In the genomic region with DNA sequence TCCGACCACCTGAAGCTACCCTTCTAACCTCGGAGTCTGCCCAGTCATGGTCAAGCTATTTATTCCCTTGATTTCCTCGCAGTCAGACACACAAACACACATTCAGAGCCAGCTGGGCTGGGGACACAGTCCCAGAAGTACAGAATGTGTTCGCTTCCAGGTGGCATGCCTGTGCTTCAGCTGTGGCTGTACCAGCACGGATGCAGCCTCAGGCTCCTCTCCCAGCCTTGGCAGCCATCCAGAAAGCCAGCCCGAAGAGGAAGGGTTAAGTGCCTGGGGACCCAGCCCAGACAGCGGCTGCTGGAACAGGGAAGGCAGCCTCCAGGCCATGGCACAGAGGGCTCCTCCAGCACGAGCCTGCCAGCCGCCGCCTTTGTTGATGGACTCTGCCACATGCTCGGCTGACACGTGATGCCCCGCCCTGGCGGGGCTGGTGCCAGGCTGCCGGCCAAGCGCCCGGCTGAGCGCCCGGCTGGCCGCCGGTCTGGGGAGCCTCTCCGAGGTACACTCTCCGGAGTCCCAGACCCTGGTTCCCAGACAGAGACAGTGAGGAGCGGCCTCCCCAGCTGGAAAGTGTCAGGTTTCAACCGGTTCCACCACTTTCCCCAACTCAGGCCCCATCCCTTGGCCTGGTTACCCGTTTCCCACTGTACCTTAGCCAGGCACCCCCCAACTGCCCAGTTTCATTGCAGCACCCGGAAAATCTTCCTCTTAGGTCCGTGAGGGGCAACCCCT, we compare ENCODE assay signal across 8 cellular contexts. TPM values are rescaled to one million over a fixed set of nuclear protein-coding genes. Genes with fewer than 3 reads are reported as not detected.
A peak's percentile ranks its signal among the peaks of the same experiment; 100 is the strongest.
DNase-seq lines count a peak whose midpoint lies in the region; ATAC-seq, FAIRE-seq and TF ChIP-seq lines count a peak whose summit lies in the region.

No MANE protein-coding gene starts in this region.

- ATAC-seq in GM23338 (peak; percentile 61), HepG2 (no peak), GM21717 (IDR thresholded peaks at IDR 0.05; ENCODE audit: unreplicated experiment) (no peak)

- H3K4me3 Mint-ChIP-seq in GM23338, result peak overlapping the region; percentile 57

- H3K27me3 ChIP-seq in GM23338 (ENCODE audit: insufficient read depth) (0 out of 2 replicates have a peak, but pooled peaks cover 5% of the 10 kb centered on the region), HepG2 (ENCODE audit: control insufficient read depth in 1 of 2, insufficient read depth in 2 of 2, low read length in 2 of 2) (no peaks in the 10 kb centered on the region), thyroid gland (no peaks in the 10 kb centered on the region)

- H3F3A ChIP-seq in GM23338 (replicated peaks; ENCODE audit: low read depth), result peaks cover 24% of the 10 kb centered on the region

- H3K36me3 ChIP-seq in GM23338 (ENCODE audit: insufficient read depth) (no peaks in the 10 kb centered on the region), HepG2 (replicated peaks in 1 of 2; ENCODE audit: control insufficient read depth in 1 of 2, insufficient read depth in 2 of 2, low read length in 2 of 2) (peaks cover 0 to 2% of the 10 kb centered on the region in 2 experiments; a peak in 2 of 5 replicates), thyroid gland (no peaks in the 10 kb centered on the region)

- TF ChIP-seq RAD21 in HepG2 (CRISPR knock-in tag; IDR thresholded peaks at IDR 0.05), result no peak

- POLR2A ChIA-PET in HepG2 (lab: Yijun Ruan, JAX), result interaction anchor here (1.0 to 14.1 kb wide), 5 partner anchors 10 to 64 kb away, joined by 5 to 371 read pairs (median 8); partner anchors contain the start of gene SRP14

- H3K9ac ChIP-seq in HepG2 (ENCODE audit: insufficient read depth, low read depth, low read length), result no peak overlapping the region

- no peak for TF ChIP-seq EP300 in HepG2 (IDR thresholded peaks at IDR 0.05; ENCODE audit: low read depth in 2 of 2, low read length in 2 of 2)
- no peak for TF ChIP-seq EP300 in HepG2 (CRISPR knock-in tag; IDR thresholded peaks at IDR 0.05; ENCODE audit: borderline replicate concordance)

- H3K79me2 ChIP-seq in GM23338 (replicated peaks; ENCODE audit: insufficient read depth) (no peaks in the 10 kb centered on the region; the same call in 1 of the 2 replicates), HepG2 (ENCODE audit: insufficient read depth, low read length) (peaks cover 2% of the 10 kb centered on the region)

- H3K27me3 Mint-ChIP-seq in GM23338 (ENCODE audit: insufficient read depth, low read depth, poor library complexity), result peaks cover 33% of the 10 kb centered on the region

- H3K9me2 ChIP-seq in GM23338 (ENCODE audit: insufficient read depth), result no peaks in the 10 kb centered on the region

- H3K9me3 ChIP-seq in HepG2 (ENCODE audit: low read length) (no peaks in the 10 kb centered on the region), thyroid gland (no peaks in the 10 kb centered on the region)

- H3K27ac ChIP-seq in GM23338 (ENCODE audit: low read depth) (peak overlapping the region; percentile 81), HepG2 (ENCODE audit: extremely low read length, insufficient read depth, low read length) (no peak overlapping the region), thyroid gland (peak overlapping the region; percentile 89 to 93 (median 92))

- H2AFZ ChIP-seq in GM23338 (peak overlapping the region; percentile 56; the same call in 1 of the 2 replicates), HepG2 (ENCODE audit: low read length) (no peak overlapping the region)

- no TSS peak for BruUV-seq in HepG2 (replicated peaks; lab: Mats Ljungman, UMichigan)

- TF ChIP-seq CTCF in GM23338 (conservative IDR thresholded peaks at IDR 0.05; ENCODE audit: low read depth in 2 of 2) (no peak), HepG2 (CRISPR knock-in tag; IDR thresholded peaks at IDR 0.05) (no peak), thyroid gland (IDR thresholded peaks at IDR 0.05) (peak in 1 of 6 experiments; percentile 8)

- DNase-seq in GM23338 (ENCODE audit: low spot score), result peak; percentile 96
- peak; percentile 95 to 98 for DNase-seq in NCI-H526 (lab: John Stamatoyannopoulos, UW)
- peak; percentile 68 for DNase-seq in dermis blood vessel endothelial cell
- no peak for DNase-seq in HepG2 (ENCODE audit: low spot score)
- DNase-seq in thyroid gland, result peak; percentile 96
- no peak for DNase-seq in SW 1271 (lab: John Stamatoyannopoulos, UW)
- DNase-seq in RCC 7860 (ENCODE audit: low spot score), result no peak

- intact Hi-C loops in HepG2 (cut with micrococcal nuclease; ENCODE audit: unreplicated experiment) (loop anchor here (10.0 kb wide), 1 partner anchor 172 kb away; no protein-coding TSS in a partner anchor), thyroid gland (cut with DNase I) (no loop called here)

- 83% methylated on average over 10 of the region's 28 CpGs for WGBS in HepG2 (ENCODE audit: low lambda C conversion rate)
- WGBS in thyroid gland, 2 donors, result 15 to 25% methylated on average over 9 to 11 of the region's 28 CpGs

- H3K36me3 Mint-ChIP-seq in GM23338 (ENCODE audit: low read depth), result peaks cover 13% of the 10 kb centered on the region; the same call in 2 of the 3 replicates

- H3K4me1 ChIP-seq in GM23338 (ENCODE audit: insufficient read depth) (peaks cover 83% of the 10 kb centered on the region), HepG2 (ENCODE audit: insufficient read depth, low read length) (peaks cover 87% of the 10 kb centered on the region), thyroid gland (peaks cover 93% of the 10 kb centered on the region in 2 donors)

- H3K4me3 ChIP-seq in GM23338 (peak overlapping the region; percentile 59), HepG2 (replicated peaks in 1 of 3; ENCODE audit: insufficient read depth in 1 of 3, low read depth in 2 of 3, low read length in 3 of 3) (no peak overlapping the region), thyroid gland (replicated peaks in 1 of 3) (no peak overlapping the region)

- peak overlapping the region; percentile 87 for H3K27ac Mint-ChIP-seq in GM23338

- H3K4me1 Mint-ChIP-seq in GM23338, result peaks cover 88% of the 10 kb centered on the region

- H3K9me3 Mint-ChIP-seq in GM23338, result no peaks in the 10 kb centered on the region

- TF ChIP-seq POLR2A in HepG2 (IDR thresholded peaks at IDR 0.05; ENCODE audit: insufficient read depth in 1 of 2, low read depth in 2 of 2, low read length in 2 of 2) (no peak), thyroid gland (IDR thresholded peaks at IDR 0.05) (peak in 1 of 2 donors; percentile 79)

- CTCF ChIA-PET in HepG2 (lab: Yijun Ruan, JAX; ENCODE audit: low intra/inter-chr PET ratio, low total read pairs), result no interaction called here

- in situ Hi-C loops in HepG2 (cut with HindIII; ENCODE audit: extremely low pct_ligation_motif_present, low pct_unique_long_range_greater_than_20kb), result no loop called here

- H3K4me2 ChIP-seq in GM23338 (peak overlapping the region; percentile 81), HepG2 (ENCODE audit: low read depth, low read length) (no peak overlapping the region)

- H4K20me1 ChIP-seq in GM23338 (replicated peaks; ENCODE audit: insufficient read depth) (0 out of 2 replicates have a peak, but pooled peaks cover 6% of the 10 kb centered on the region), HepG2 (ENCODE audit: insufficient read depth, low read length) (no peaks in the 10 kb centered on the region)

- FAIRE-seq in HepG2 (lab: Jason Lieb, UNC), result no peak
- FAIRE-seq in RCC 7860 (lab: Jason Lieb, UNC), result no peak

RNA-seq across cellular contexts. Expression of gene BMF, which starts 5.4 kb away (rescaled TPM):
- 16.0 and 20.3 TPM in 2 replicates for total RNA-seq in GM23338 (2014; rRNA removed; shearing (Covaris generic))
- 2.0 and 2.5 TPM in 2 replicates for polyA plus RNA-seq in GM23338 (2016; fragmentation: Nextera tagmentation; extraction: Ambion mirVana)
- total RNA-seq in dermis blood vessel endothelial cell, result 9.4 and 18.4 TPM in 2 replicates
- total RNA-seq in HepG2 (2016; rRNA removed; fragmentation: Illumina TruSeq; extraction: Trizol), result 5.4 and 8.7 TPM in 2 replicates
- 0.88 and 1.0 TPM in 2 replicates for total RNA-seq in HepG2 (2016; cell fraction: cytosol; rRNA removed; fragmentation: Illumina TruSeq; extraction: Trizol; ENCODE audit: low read depth)
- 5.1 and 9.6 TPM in 2 replicates for total RNA-seq in HepG2 (2016; cell fraction: insoluble cytoplasmic fraction; rRNA removed; fragmentation: Illumina TruSeq; extraction: Trizol)
- 2.8 and 3.2 TPM in 2 replicates for total RNA-seq in HepG2 (2016; cell fraction: membrane; rRNA removed; fragmentation: Illumina TruSeq; extraction: Trizol)
- 11.8 and 14.8 TPM in 2 replicates for total RNA-seq in HepG2 (2016; cell fraction: nucleus; rRNA removed; fragmentation: Illumina TruSeq; extraction: Trizol)
- 15.9 and 32.7 TPM in 2 replicates for polyA plus RNA-seq in HepG2 (2011; rRNA removed)
- polyA plus RNA-seq in HepG2 (2011; cell fraction: cytosol; rRNA removed), result 12.2 and 20.6 TPM in 2 replicates
- polyA plus RNA-seq in HepG2 (2011; cell fraction: nucleus; rRNA removed), result 28.3 and 48.7 TPM in 2 replicates
- polyA plus RNA-seq in HepG2 (2012), result 14.9 and 27.8 TPM in 2 replicates
- polyA plus RNA-seq in HepG2 (2016; cell fraction: cytosol; fragmentation: Illumina TruSeq; extraction: Trizol; ENCODE audit: low read depth), result 0.38 and 0.44 TPM in 2 replicates
- polyA plus RNA-seq in HepG2 (2016; cell fraction: insoluble cytoplasmic fraction; fragmentation: Illumina TruSeq; extraction: Trizol; ENCODE audit: low read depth), result 4.3 and 4.9 TPM in 2 replicates
- polyA plus RNA-seq in HepG2 (2016; cell fraction: membrane; fragmentation: Illumina TruSeq; extraction: Trizol; ENCODE audit: low read depth), result 0.95 and 1.0 TPM in 2 replicates
- 13.0 and 15.3 TPM in 2 replicates for polyA plus RNA-seq in HepG2 (2016; cell fraction: nucleus; fragmentation: Illumina TruSeq; extraction: Trizol; ENCODE audit: insufficient read depth, low read depth)
- polyA minus RNA-seq in HepG2 (2011; rRNA and poly(A)+ RNA removed; ENCODE audit: low replicate concordance), result 3.0 and 44.4 TPM in 2 replicates
- 11.2 and 23.6 TPM in 2 replicates for polyA minus RNA-seq in HepG2 (2011; cell fraction: cytosol; rRNA and poly(A)+ RNA removed)
- polyA minus RNA-seq in HepG2 (2011; cell fraction: nucleus; rRNA and poly(A)+ RNA removed), result 23.4 and 35.4 TPM in 2 replicates
- total RNA-seq in thyroid gland, result 10 to 100 TPM; 31.9 to 49.3 (median 37.2) TPM

RNA-seq across cellular contexts. Expression of gene BUB1B, which starts 57.6 kb away (rescaled TPM):
- total RNA-seq in GM23338 (2014; rRNA removed; shearing (Covaris generic)), result 113 and 160 TPM in 2 replicates
- polyA plus RNA-seq in GM23338 (2016; fragmentation: Nextera tagmentation; extraction: Ambion mirVana) (69.3 and 77.7 TPM in 2 replicates), HepG2 (2011; rRNA removed) (16.0 and 26.2 TPM in 2 replicates)
- total RNA-seq in dermis blood vessel endothelial cell (12.8 and 39.7 TPM in 2 replicates), HepG2 (2016; rRNA removed; fragmentation: Illumina TruSeq; extraction: Trizol) (63.5 and 71.9 TPM in 2 replicates), thyroid gland (1 to 10 TPM in 2 of 4 donors, under 1 TPM in 2; 0.20 to 3.7 (median 1.4) TPM)
- total RNA-seq in HepG2 (2016; cell fraction: cytosol; rRNA removed; fragmentation: Illumina TruSeq; extraction: Trizol; ENCODE audit: low read depth), result 14.9 and 17.0 TPM in 2 replicates
- total RNA-seq in HepG2 (2016; cell fraction: insoluble cytoplasmic fraction; rRNA removed; fragmentation: Illumina TruSeq; extraction: Trizol), result 60.4 and 74.3 TPM in 2 replicates
- 19.2 and 19.9 TPM in 2 replicates for total RNA-seq in HepG2 (2016; cell fraction: membrane; rRNA removed; fragmentation: Illumina TruSeq; extraction: Trizol)
- 68.9 and 70.1 TPM in 2 replicates for total RNA-seq in HepG2 (2016; cell fraction: nucleus; rRNA removed; fragmentation: Illumina TruSeq; extraction: Trizol)
- polyA plus RNA-seq in HepG2 (2011; cell fraction: cytosol; rRNA removed), result 6.4 and 7.2 TPM in 2 replicates
- 24.4 and 31.6 TPM in 2 replicates for polyA plus RNA-seq in HepG2 (2011; cell fraction: nucleus; rRNA removed)
- 11.0 and 22.9 TPM in 2 replicates for polyA plus RNA-seq in HepG2 (2012)
- polyA plus RNA-seq in HepG2 (2016; cell fraction: cytosol; fragmentation: Illumina TruSeq; extraction: Trizol; ENCODE audit: low read depth), result 2.0 and 2.3 TPM in 2 replicates
- 56.3 and 61.0 TPM in 2 replicates for polyA plus RNA-seq in HepG2 (2016; cell fraction: insoluble cytoplasmic fraction; fragmentation: Illumina TruSeq; extraction: Trizol; ENCODE audit: low read depth)
- polyA plus RNA-seq in HepG2 (2016; cell fraction: membrane; fragmentation: Illumina TruSeq; extraction: Trizol; ENCODE audit: low read depth), result 4.9 and 5.6 TPM in 2 replicates
- 94.8 and 96.7 TPM in 2 replicates for polyA plus RNA-seq in HepG2 (2016; cell fraction: nucleus; fragmentation: Illumina TruSeq; extraction: Trizol; ENCODE audit: insufficient read depth, low read depth)
- polyA minus RNA-seq in HepG2 (2011; rRNA and poly(A)+ RNA removed; ENCODE audit: low replicate concordance), result 11.0 and 45.9 TPM in 2 replicates
- polyA minus RNA-seq in HepG2 (2011; cell fraction: cytosol; rRNA and poly(A)+ RNA removed), result 9.9 and 10.4 TPM in 2 replicates
- polyA minus RNA-seq in HepG2 (2011; cell fraction: nucleus; rRNA and poly(A)+ RNA removed), result 50.4 and 68.2 TPM in 2 replicates

Comparison
In these comparisons a context has a peak if more than half of its experiments do, and no peak if none do; other contexts are left out.
1. DNase-seq: peak in GM23338 (single experiment), NCI-H526 (2 of 2), dermis blood vessel endothelial cell (single experiment) and thyroid gland (2 of 2); none in HepG2 (single experiment), SW 1271 (0 of 2) and RCC 7860 (single experiment).